ENCODE assay signal across 26 cellular contexts in genomic region chr5:5470933-5471332, GRCh38.
"Had no signal": no experiment of that assay in that cellular context is flagged by ENCODE, and none has a peak within 500 bp of the region (broad histone marks: within the 10 kb centered on the region; RNA-seq: fewer than 3 reads in every experiment).

No MANE protein-coding gene starts in this region.

- H3K27me3 Mint-ChIP-seq: activated B cell treated with CpG ODN at 0.5 μM for 24 hours; activated CD4-positive, alpha-beta T cell treated with anti-CD3 and anti-CD28 coated beads, Interleukin-2, amount 10 ng/mL, durations not matched to agents 24 days and 14 days; activated naive CD8-positive, alpha-beta T cell treated with anti-CD3 and anti-CD28 coated beads, Interleukin-2, amount 10 ng/mL, durations not matched to agents 7 days and 5 days had no signal

- ATAC-seq: SK-N-SH treated with all-trans-retinoic acid at 6 μM for 48 hours had no signal

- H3K4me1 ChIP-seq: adrenal gland, breast epithelium, Peyer's patch, SJSA1 had no signal

- H3K9me3 ChIP-seq: adrenal gland, breast epithelium, Peyer's patch, SJSA1 had no signal

- H3K27me3 ChIP-seq: adrenal gland, breast epithelium, Peyer's patch, SJSA1 had no signal

- H3K27ac Mint-ChIP-seq: activated B cell treated with CpG ODN at 0.5 μM for 24 hours; activated CD4-positive, alpha-beta T cell treated with anti-CD3 and anti-CD28 coated beads, Interleukin-2, amount 10 ng/mL, durations not matched to agents 24 days and 14 days; activated naive CD8-positive, alpha-beta T cell treated with anti-CD3 and anti-CD28 coated beads, Interleukin-2, amount 10 ng/mL, durations not matched to agents 7 days and 5 days had no signal

- H3K4me3 ChIP-seq: adrenal gland, breast epithelium, Peyer's patch, SJSA1 had no signal

- H3K27ac ChIP-seq: adrenal gland, breast epithelium, Peyer's patch, RWPE1, SJSA1 had no signal

- FAIRE-seq: TTC549 had no signal

- H3K4me3 Mint-ChIP-seq: activated B cell treated with CpG ODN at 0.5 μM for 24 hours; activated CD4-positive, alpha-beta T cell treated with anti-CD3 and anti-CD28 coated beads, Interleukin-2, amount 10 ng/mL, durations not matched to agents 24 days and 14 days; activated naive CD8-positive, alpha-beta T cell treated with anti-CD3 and anti-CD28 coated beads, Interleukin-2, amount 10 ng/mL, durations not matched to agents 7 days and 5 days had no signal

- DNase-seq: activated B cell treated with CpG ODN at 0.5 μM for 24 hours; activated CD4-positive, alpha-beta T cell treated with anti-CD3 and anti-CD28 coated beads for 1 hour; activated CD4-positive, alpha-beta T cell treated with anti-CD3 and anti-CD28 coated beads, Interleukin-2, amount 10 ng/mL, durations not matched to agents 24 days and 14 days; activated CD4-positive, alpha-beta T cell treated with anti-CD3 and anti-CD28 coated beads, Interleukin-2, amount 50 U/mL, for 48 hours; activated naive CD4-positive, alpha-beta T cell; activated naive CD8-positive, alpha-beta T cell treated with anti-CD3 and anti-CD28 coated beads, Interleukin-2, amount 10 ng/mL, durations not matched to agents 7 days and 5 days; activated T-cell treated with anti-CD3 and anti-CD28 coated beads for 4 hours; adrenal gland; aorta; caudate nucleus; Karpas-422; NCI-H1105 treated with DMSO at 0.1 percent for 48 hours; NCI-H1436 treated with DMSO at 0.1 percent for 48 hours; NCI-H187; NCI-H2081; NCI-H446; NCI-H524; Peyer's patch; Right ventricle myocardium superior; SW 1271; T-helper 9 cell had no signal

- H3K9me3 Mint-ChIP-seq: activated B cell treated with CpG ODN at 0.5 μM for 24 hours; activated CD4-positive, alpha-beta T cell treated with anti-CD3 and anti-CD28 coated beads, Interleukin-2, amount 10 ng/mL, durations not matched to agents 24 days and 14 days; activated naive CD8-positive, alpha-beta T cell treated with anti-CD3 and anti-CD28 coated beads, Interleukin-2, amount 10 ng/mL, durations not matched to agents 7 days and 5 days had no signal

- H3K4me1 Mint-ChIP-seq: activated B cell treated with CpG ODN at 0.5 μM for 24 hours; activated naive CD8-positive, alpha-beta T cell treated with anti-CD3 and anti-CD28 coated beads, Interleukin-2, amount 10 ng/mL, durations not matched to agents 7 days and 5 days had no signal
